In genomic region chr20:63642518-63643247, GRCh38 we compare ENCODE assay signal across 8 cellular contexts. TPM values are rescaled to one million over a fixed set of nuclear protein-coding genes. Genes with fewer than 3 reads are reported as not detected.
DNase-seq lines count a peak whose midpoint lies in the region; ATAC-seq and TF ChIP-seq lines count a peak whose summit lies in the region.

No MANE protein-coding gene starts in this region.

- no peaks in the 10 kb centered on the region for H3K9me3 Mint-ChIP-seq in stimulated activated naive CD8-positive, alpha-beta T cell treated with anti-CD3 and anti-CD28 coated beads, Interleukin-15, Interleukin-2, amounts not matched to agents 100 ng/mL and 50 ng/mL, for 24 hours
- H3K9me3 Mint-ChIP-seq in activated naive CD8-positive, alpha-beta T cell treated with anti-CD3 and anti-CD28 coated beads for 36 hours = peaks cover 1% of the 10 kb centered on the region
- no peaks in the 10 kb centered on the region for H3K9me3 Mint-ChIP-seq in memory B cell

- peak overlapping the region; percentile 44 to 57 for H3K4me3 ChIP-seq in vagina

- no peaks in the 10 kb centered on the region for H3K36me3 Mint-ChIP-seq in stimulated activated naive CD8-positive, alpha-beta T cell treated with anti-CD3 and anti-CD28 coated beads, Interleukin-15, Interleukin-2, amounts not matched to agents 100 ng/mL and 50 ng/mL, for 24 hours (ENCODE audit: low read depth)
- peaks cover 3% of the 10 kb centered on the region for H3K36me3 Mint-ChIP-seq in activated naive CD8-positive, alpha-beta T cell treated with anti-CD3 and anti-CD28 coated beads for 36 hours
- peaks cover 3% of the 10 kb centered on the region for H3K36me3 Mint-ChIP-seq in memory B cell

- H3K36me3 ChIP-seq in vagina = no peaks in the 10 kb centered on the region

- peak overlapping the region; percentile 53 for H3K4me3 Mint-ChIP-seq in stimulated activated naive CD8-positive, alpha-beta T cell treated with anti-CD3 and anti-CD28 coated beads, Interleukin-15, Interleukin-2, amounts not matched to agents 100 ng/mL and 50 ng/mL, for 24 hours
- H3K4me3 Mint-ChIP-seq in activated naive CD8-positive, alpha-beta T cell treated with anti-CD3 and anti-CD28 coated beads for 36 hours = peak overlapping the region; percentile 77
- H3K4me3 Mint-ChIP-seq in memory B cell = peak overlapping the region; percentile 82

- no peaks in the 10 kb centered on the region for H3K27me3 Mint-ChIP-seq in stimulated activated naive CD8-positive, alpha-beta T cell treated with anti-CD3 and anti-CD28 coated beads, Interleukin-15, Interleukin-2, amounts not matched to agents 100 ng/mL and 50 ng/mL, for 24 hours
- H3K27me3 Mint-ChIP-seq in activated naive CD8-positive, alpha-beta T cell treated with anti-CD3 and anti-CD28 coated beads for 36 hours = no peaks in the 10 kb centered on the region
- peaks cover 1% of the 10 kb centered on the region for H3K27me3 Mint-ChIP-seq in memory B cell

- H3K4me1 ChIP-seq in vagina = peaks cover 13% of the 10 kb centered on the region

- H3K27me3 ChIP-seq in vagina = no peaks in the 10 kb centered on the region

- H3K4me1 Mint-ChIP-seq in stimulated activated naive CD8-positive, alpha-beta T cell treated with anti-CD3 and anti-CD28 coated beads, Interleukin-15, Interleukin-2, amounts not matched to agents 100 ng/mL and 50 ng/mL, for 24 hours (ENCODE audit: low read depth) = peaks cover 27% of the 10 kb centered on the region
- H3K4me1 Mint-ChIP-seq in activated naive CD8-positive, alpha-beta T cell treated with anti-CD3 and anti-CD28 coated beads for 36 hours = peaks cover 24% of the 10 kb centered on the region
- peaks cover 22% of the 10 kb centered on the region for H3K4me1 Mint-ChIP-seq in memory B cell

- H3K9me3 ChIP-seq in vagina = no peaks in the 10 kb centered on the region

- intact Hi-C loops in vagina (cut with DNase I) = no loop called here

- no peak for TF ChIP-seq CTCF in vagina (IDR thresholded peaks at IDR 0.05)

- peak overlapping the region; percentile 39 for H3K27ac ChIP-seq in vagina

- no peak for DNase-seq in stimulated activated naive CD8-positive, alpha-beta T cell treated with anti-CD3 and anti-CD28 coated beads, Interleukin-15, Interleukin-2, amounts not matched to agents 100 U/mL and 50 U/mL, for 24 hours
- no peak for DNase-seq in activated naive CD8-positive, alpha-beta T cell treated with anti-CD3 and anti-CD28 coated beads for 36 hours
- DNase-seq in memory B cell (ENCODE audit: low spot score in 2 of 2) = no peak
- DNase-seq in vagina (ENCODE audit: extremely low spot score in 2 of 2) = no peak
- DNase-seq in SKM-1 treated with dmso at 0.1 percent for 144 hours (lab: John Stamatoyannopoulos, UW; ENCODE audit: unreplicated experiment) = no peak
- DNase-seq in HCEC 1CT = no peak

- peak overlapping the region; percentile 63 for H3K27ac Mint-ChIP-seq in stimulated activated naive CD8-positive, alpha-beta T cell treated with anti-CD3 and anti-CD28 coated beads, Interleukin-15, Interleukin-2, amounts not matched to agents 100 ng/mL and 50 ng/mL, for 24 hours
- peak overlapping the region; percentile 79 for H3K27ac Mint-ChIP-seq in activated naive CD8-positive, alpha-beta T cell treated with anti-CD3 and anti-CD28 coated beads for 36 hours
- H3K27ac Mint-ChIP-seq in memory B cell = peak overlapping the region; percentile 88

- no peak for TF ChIP-seq POLR2A in vagina (IDR thresholded peaks at IDR 0.05)

- no peak for ATAC-seq in stimulated activated naive CD8-positive, alpha-beta T cell treated with anti-CD3 and anti-CD28 coated beads, Interleukin-15, Interleukin-2, amounts not matched to agents 100 U/mL and 50 U/mL, for 24 hours
- ATAC-seq in memory B cell (ENCODE audit: low read depth) (no peak), HG02623 (IDR thresholded peaks at IDR 0.05; ENCODE audit: unreplicated experiment) (no peak)

RNA-seq across cellular contexts. Expression of gene STMN3, which starts 10.5 kb away (rescaled TPM):
- 10 to 100 TPM; 10.2 to 11.7 TPM for total RNA-seq in activated naive CD8-positive, alpha-beta T cell treated with anti-CD3 and anti-CD28 coated beads for 36 hours
- total RNA-seq in vagina = 14.7 TPM

RNA-seq across cellular contexts. Expression of gene RTEL1, which starts 15.4 kb away (rescaled TPM):
- 10 to 100 TPM; 43.9 to 44.8 TPM for total RNA-seq in activated naive CD8-positive, alpha-beta T cell treated with anti-CD3 and anti-CD28 coated beads for 36 hours
- 17.7 TPM for total RNA-seq in vagina

RNA-seq across cellular contexts. Expression of gene GMEB2, which starts 15.8 kb away (rescaled TPM):
- total RNA-seq in activated naive CD8-positive, alpha-beta T cell treated with anti-CD3 and anti-CD28 coated beads for 36 hours = 10 to 100 TPM; 13.8 to 14.6 TPM
- total RNA-seq in vagina = 11.3 TPM

RNA-seq across cellular contexts. Expression of gene TNFRSF6B, which starts 53.8 kb away (rescaled TPM):
- total RNA-seq in activated naive CD8-positive, alpha-beta T cell treated with anti-CD3 and anti-CD28 coated beads for 36 hours = not detected
- total RNA-seq in vagina = 16.7 TPM
